Comparison of ENCODE assay signal across 8 cellular contexts in the genomic region with DNA sequence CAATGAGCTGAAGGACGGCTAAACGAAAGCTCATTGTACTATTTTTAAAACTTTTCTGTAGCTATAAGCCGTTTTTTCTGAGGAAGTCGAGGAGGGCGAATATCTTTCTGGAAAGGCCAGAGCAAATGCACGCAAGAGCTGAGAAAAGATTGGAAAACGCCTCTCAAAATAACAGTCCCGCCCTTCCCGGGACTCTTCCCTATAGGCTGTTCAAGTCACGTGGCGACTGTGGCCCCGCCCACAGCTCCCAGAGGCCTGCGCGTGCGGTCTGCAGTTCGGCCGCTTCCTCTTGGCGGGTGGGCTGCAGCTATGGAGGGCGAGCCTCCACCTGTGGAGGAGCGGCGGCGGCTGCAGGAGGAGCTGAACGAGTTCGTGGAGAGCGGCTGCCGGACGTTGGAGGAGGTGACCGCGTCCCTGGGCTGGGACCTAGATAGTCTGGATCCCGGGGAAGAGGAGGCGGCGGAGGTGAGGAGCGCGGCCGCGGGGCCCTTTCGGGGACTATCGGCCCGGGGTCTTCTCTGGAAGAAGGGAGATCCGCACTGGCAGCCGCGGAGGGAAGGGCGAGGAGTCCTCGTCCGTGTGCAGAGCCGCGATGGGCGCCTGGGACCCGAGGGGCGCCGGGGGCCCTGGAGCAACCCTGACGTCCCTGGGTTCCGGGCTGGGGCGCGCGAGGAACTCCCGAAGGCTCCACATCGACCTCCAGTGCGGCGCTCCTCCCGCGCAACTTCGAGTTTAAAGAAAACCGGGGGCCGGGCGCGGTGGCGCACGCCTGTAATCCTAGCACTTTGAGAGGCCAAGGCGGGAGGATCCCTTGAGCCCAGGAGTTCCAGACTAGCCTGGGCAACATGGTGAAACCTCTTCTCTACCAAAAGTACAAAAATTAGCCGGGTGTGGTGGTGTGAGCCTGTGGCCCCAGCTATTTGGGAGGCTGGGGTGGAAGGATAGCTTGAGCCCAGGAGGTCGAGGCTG.
DNase-seq lines count a peak whose midpoint lies in the region; ATAC-seq and TF ChIP-seq lines count a peak whose summit lies in the region.

A gene with protein sequence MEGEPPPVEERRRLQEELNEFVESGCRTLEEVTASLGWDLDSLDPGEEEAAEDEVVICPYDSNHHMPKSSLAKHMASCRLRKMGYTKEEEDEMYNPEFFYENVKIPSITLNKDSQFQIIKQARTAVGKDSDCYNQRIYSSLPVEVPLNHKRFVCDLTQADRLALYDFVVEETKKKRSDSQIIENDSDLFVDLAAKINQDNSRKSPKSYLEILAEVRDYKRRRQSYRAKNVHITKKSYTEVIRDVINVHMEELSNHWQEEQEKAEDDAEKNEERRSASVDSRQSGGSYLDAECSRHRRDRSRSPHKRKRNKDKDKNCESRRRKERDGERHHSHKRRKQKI (plus strand): TSS at position 250 of the 969 bp plus-strand sequence. CDS start 60 bp downstream, at position 310.

- H3K4me3 ChIP-seq in choroid plexus epithelial cell (ENCODE audit: low read depth, low read length), result peak within 1 kb of the TSS; percentile 93

- peak; percentile 99 for ATAC-seq in HG03439 (IDR thresholded peaks at IDR 0.05; ENCODE audit: unreplicated experiment)

- TF ChIP-seq CTCF in choroid plexus epithelial cell (conservative IDR thresholded peaks at IDR 0.05; ENCODE audit: low read depth, low read length), result no peak

- DNase-seq in AML-193 (lab: John Stamatoyannopoulos, UW) (peak; percentile 92 to 96), NCI-H510A treated with DMSO at 0.1 percent for 48 hours (lab: John Stamatoyannopoulos, UW) (peak; percentile 82), choroid plexus epithelial cell (ENCODE audit: low read depth) (peak; percentile 95), kidney tubule cell (ENCODE audit: low spot score) (peak; percentile 93)
- DNase-seq in activated CD4-positive, alpha-beta T cell treated with anti-CD3 and anti-CD28 coated beads for 24 hours (ENCODE audit: low read depth in 2 of 2), result peak; percentile 88 to 89
- DNase-seq in stimulated activated CD4-positive, alpha-beta T cell treated with anti-CD3 and anti-CD28 coated beads, Interleukin-1b, Interleukin-23, amount 100 ng/mL, for 24 hours (ENCODE audit: low read depth in 4 of 4, low spot score in 1 of 4), result peak; percentile 75 to 89 (median 81)

- TF ChIP-seq POLR2A in GM19193 (IDR thresholded peaks at IDR 0.05; ENCODE audit: extremely low read depth, insufficient read depth, insufficient read length), result peak; percentile 92

Comparison
In these comparisons a context has a peak if more than half of its experiments do, and no peak if none do; other contexts are left out.
1. Peak in every context shown above with its lines: DNase-seq, ATAC-seq and H3K4me3 ChIP-seq.